ENCODE assay signal across 21 cellular contexts in the genomic region with DNA sequence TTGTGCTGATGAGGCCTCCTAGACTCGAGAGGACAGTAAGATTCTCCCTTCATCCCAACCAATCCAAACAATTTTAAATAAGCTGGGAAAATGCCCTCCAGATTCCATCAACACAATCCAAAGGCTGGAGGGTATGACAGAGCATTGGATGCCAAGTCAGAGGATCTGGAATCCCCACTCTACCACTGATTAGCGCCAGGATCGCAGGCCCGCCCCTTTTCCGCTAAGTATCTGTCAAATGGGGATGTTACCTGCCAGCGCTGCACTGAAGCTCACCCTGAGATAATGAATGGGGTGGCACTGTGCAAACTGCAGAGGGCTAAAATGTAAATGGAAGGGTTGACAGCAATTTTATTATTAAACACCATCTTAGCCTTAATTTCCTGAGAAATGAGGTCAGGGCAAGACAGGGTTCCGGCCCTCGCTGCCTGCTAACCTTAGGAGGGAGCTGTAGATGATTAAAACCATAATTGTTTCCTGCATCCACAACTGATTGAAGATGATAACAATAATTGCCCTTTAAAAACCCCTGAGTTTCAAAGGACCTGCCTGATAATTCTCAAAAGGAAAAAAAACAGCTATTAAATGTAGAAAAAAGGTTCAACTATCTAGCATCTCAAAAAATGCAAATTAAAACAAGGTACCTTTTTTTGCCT. TPM values are rescaled to one million over a fixed set of nuclear protein-coding genes. Genes with fewer than 3 reads are reported as not detected.
"Had no signal": no experiment of that assay in that cellular context is flagged by ENCODE, and none has a peak within 500 bp of the region (broad histone marks: within the 10 kb centered on the region; RNA-seq: fewer than 3 reads in every experiment).

No MANE protein-coding gene starts in this region.

- H3K9me3 ChIP-seq: pancreas, upper lobe of left lung, uterus had no signal

- H3K36me3 ChIP-seq: uterus had no signal

- H3K27me3 Mint-ChIP-seq: naive B cell, progenitor cell of endocrine pancreas had no signal

- H3K27ac Mint-ChIP-seq: naive B cell, nephron, progenitor cell of endocrine pancreas had no signal

- ATAC-seq: foreskin keratinocyte; left colon; left ventricle myocardium superior; pancreas; right cardiac atrium; stimulated activated naive CD8-positive, alpha-beta T cell treated with anti-CD3 and anti-CD28 coated beads, Interleukin-15, Interleukin-2, amounts not matched to agents 100 U/mL and 50 U/mL, for 24 hours had no signal

- H3K4me1 ChIP-seq: pancreas, tibial artery, upper lobe of left lung, uterus had no signal

- H3K27ac ChIP-seq: foreskin keratinocyte, pancreas, tibial artery, upper lobe of left lung, uterus had no signal

- DNase-seq: cortex of kidney; erythroblast; foreskin keratinocyte; head of caudate nucleus; hippocampal formation; left colon; left ventricle myocardium superior; mesenchymal stem cell; naive B cell; occipital lobe; pancreas; right cardiac atrium; small intestine; stimulated activated CD4-positive, alpha-beta T cell treated with anti-CD3 and anti-CD28 coated beads, Interleukin-2, amount 100 ng/mL, for 48 hours; stimulated activated naive CD8-positive, alpha-beta T cell treated with anti-CD3 and anti-CD28 coated beads, Interleukin-15, Interleukin-2, amounts not matched to agents 100 U/mL and 50 U/mL, for 24 hours; tibial artery; upper lobe of left lung; uterus had no signal

- H3K27me3 ChIP-seq: foreskin keratinocyte, pancreas, tibial artery, upper lobe of left lung, uterus had no signal

- FAIRE-seq: pancreas, small intestine had no signal

- H3K4me1 Mint-ChIP-seq: naive B cell, nephron had no signal

- H3K4me3 ChIP-seq: lung, pancreas, tibial artery, upper lobe of left lung, uterus had no signal

- H3K4me3 Mint-ChIP-seq: naive B cell, nephron had no signal

RNA-seq across cellular contexts. Expression of gene GABBR2, which starts 31.6 kb away (rescaled TPM):
- total RNA-seq: foreskin keratinocyte, left colon, right cardiac atrium had no signal
- polyA plus RNA-seq: foreskin keratinocyte, right cardiac atrium had no signal
